Comparison of ENCODE assay signal across 24 cellular contexts in the genomic region with DNA sequence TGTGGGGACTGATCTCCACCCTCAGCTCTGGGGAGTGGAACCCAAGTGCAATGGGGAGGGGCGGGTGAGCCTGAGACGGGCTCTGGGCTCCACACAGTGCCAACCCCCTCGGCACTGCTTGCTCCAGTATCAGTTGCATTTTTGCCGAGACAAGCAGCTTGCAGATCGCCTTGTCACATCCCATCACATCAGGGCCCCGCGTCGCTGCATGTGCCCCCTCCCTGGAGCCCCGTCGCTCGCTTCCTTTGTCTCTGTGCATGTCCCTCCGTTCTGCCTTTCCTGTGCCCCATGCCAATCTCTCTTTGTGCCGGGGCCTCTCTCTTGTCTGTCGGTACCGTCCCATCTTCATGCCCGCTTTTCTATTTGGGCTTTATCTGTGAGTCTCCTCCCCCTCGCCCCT.
DNase-seq lines count a peak whose midpoint lies in the region; ATAC-seq and TF ChIP-seq lines count a peak whose summit lies in the region.
"Had no signal": no experiment of that assay in that cellular context is flagged by ENCODE, and none has a peak within 500 bp of the region (broad histone marks: within the 10 kb centered on the region; RNA-seq: fewer than 3 reads in every experiment).

No MANE protein-coding gene starts in this region.

- DNase-seq in natural killer cell, result no peak
- DNase-seq in natural killer cell treated with Interleukin-12 subunit alpha and Interleukin-12 subunit beta and Interleukin-15 and Interleukin-18, amount 100 ng/mL, for 72 hours (ENCODE audit: low spot score), result no peak
- DNase-seq in activated naive CD8-positive, alpha-beta T cell treated with anti-CD3 and anti-CD28 coated beads, Interleukin-2, amount 10 ng/mL, durations not matched to agents 7 days and 5 days, result no peak
- DNase-seq in nephron progenitor cell, result no peak
- no peak for DNase-seq in left cardiac atrium
- no peak for DNase-seq in DMS53 (lab: John Stamatoyannopoulos, UW)
- DNase-seq in putamen (ENCODE audit: low spot score), result no peak
- DNase-seq: activated CD4-positive, CD25-positive, alpha-beta regulatory T cell; Caco-2; cerebellar nuclear complex; DMS79; GDM1; H7; IMR-90; mesenchymal stem cell; NCI-H187 treated with DMSO at 0.1 percent for 48 hours; NCI-H774; ovary; SJCRH30; stimulated activated CD4-positive, alpha-beta T cell treated with anti-CD3 and anti-CD28 coated beads, Interleukin-2, amount 100 ng/mL, for 48 hours had no signal

- H3K36me3 Mint-ChIP-seq in natural killer cell, result no peaks in the 10 kb centered on the region
- no peaks in the 10 kb centered on the region for H3K36me3 Mint-ChIP-seq in natural killer cell treated with Interleukin-12 subunit alpha and Interleukin-12 subunit beta and Interleukin-15 and Interleukin-18, amount 100 ng/mL, for 72 hours
- H3K36me3 Mint-ChIP-seq in activated naive CD8-positive, alpha-beta T cell treated with anti-CD3 and anti-CD28 coated beads, Interleukin-2, amount 10 ng/mL, durations not matched to agents 7 days and 5 days, result no peaks in the 10 kb centered on the region
- no peaks in the 10 kb centered on the region for H3K36me3 Mint-ChIP-seq in nephron progenitor cell (ENCODE audit: low read depth)

- intact Hi-C loops in natural killer cell (cut with micrococcal nuclease), result no loop called here
- intact Hi-C loops in left cardiac atrium (cut with DNase I), result no loop called here

- H3K27me3 Mint-ChIP-seq in natural killer cell (ENCODE audit: low read depth in 2 of 2) (peaks cover 0 to 15% of the 10 kb centered on the region in 2 donors), nephron progenitor cell (ENCODE audit: low read depth, poor library complexity) (peaks cover 37% of the 10 kb centered on the region)
- H3K27me3 Mint-ChIP-seq in natural killer cell treated with Interleukin-12 subunit alpha and Interleukin-12 subunit beta and Interleukin-15 and Interleukin-18, amount 100 ng/mL, for 72 hours, result peaks cover 0 to 6% of the 10 kb centered on the region in 2 donors
- peaks cover 4% of the 10 kb centered on the region for H3K27me3 Mint-ChIP-seq in activated naive CD8-positive, alpha-beta T cell treated with anti-CD3 and anti-CD28 coated beads, Interleukin-2, amount 10 ng/mL, durations not matched to agents 7 days and 5 days

- H3K9me3 Mint-ChIP-seq in natural killer cell (no peaks in the 10 kb centered on the region), nephron progenitor cell (no peaks in the 10 kb centered on the region)
- H3K9me3 Mint-ChIP-seq in natural killer cell treated with Interleukin-12 subunit alpha and Interleukin-12 subunit beta and Interleukin-15 and Interleukin-18, amount 100 ng/mL, for 72 hours, result no peaks in the 10 kb centered on the region
- H3K9me3 Mint-ChIP-seq in activated naive CD8-positive, alpha-beta T cell treated with anti-CD3 and anti-CD28 coated beads, Interleukin-2, amount 10 ng/mL, durations not matched to agents 7 days and 5 days, result no peaks in the 10 kb centered on the region
- H3K9me3 Mint-ChIP-seq: activated T-helper 2 cell treated with anti-CD3 and anti-CD28 coated beads, Interferon-gamma antibody, Interleukin-2, Interleukin-4, amounts not matched to agents 10 μg/mL and 5 μg/mL and 100 μg/mL, durations not matched to agents 14 hours and 24 hours and 36 hours had no signal

- H3K27ac Mint-ChIP-seq in natural killer cell (no peak overlapping the region), nephron progenitor cell (peak overlapping the region; percentile 73)
- no peak overlapping the region for H3K27ac Mint-ChIP-seq in natural killer cell treated with Interleukin-12 subunit alpha and Interleukin-12 subunit beta and Interleukin-15 and Interleukin-18, amount 100 ng/mL, for 72 hours
- no peak overlapping the region for H3K27ac Mint-ChIP-seq in activated naive CD8-positive, alpha-beta T cell treated with anti-CD3 and anti-CD28 coated beads, Interleukin-2, amount 10 ng/mL, durations not matched to agents 7 days and 5 days
- H3K27ac Mint-ChIP-seq: activated T-helper 2 cell treated with anti-CD3 and anti-CD28 coated beads, Interferon-gamma antibody, Interleukin-2, Interleukin-4, amounts not matched to agents 10 μg/mL and 5 μg/mL and 100 μg/mL, durations not matched to agents 14 hours and 24 hours and 36 hours; B cell had no signal

- ATAC-seq in natural killer cell (peak in 1 of 3 donors; percentile 12), left cardiac atrium (no peak), HG02840 (IDR thresholded peaks at IDR 0.05; ENCODE audit: low FRiP score, unreplicated experiment) (no peak)
- no peak for ATAC-seq in natural killer cell treated with Interleukin-12 subunit alpha and Interleukin-12 subunit beta and Interleukin-15 and Interleukin-18, amount 100 ng/mL, for 72 hours
- ATAC-seq in activated naive CD8-positive, alpha-beta T cell treated with anti-CD3 and anti-CD28 coated beads, Interleukin-2, amount 10 ng/mL, durations not matched to agents 7 days and 5 days (ENCODE audit: low read depth), result no peak
- ATAC-seq: left lung had no signal

- no peak for TF ChIP-seq CTCF in natural killer cell (IDR thresholded peaks at IDR 0.05)
- no peak for TF ChIP-seq CTCF in nephron progenitor cell (IDR thresholded peaks at IDR 0.05)

- H3K4me1 Mint-ChIP-seq in natural killer cell (peaks cover 7 to 8% of the 10 kb centered on the region in 2 donors), nephron progenitor cell (peaks cover 74% of the 10 kb centered on the region)
- H3K4me1 Mint-ChIP-seq in natural killer cell treated with Interleukin-12 subunit alpha and Interleukin-12 subunit beta and Interleukin-15 and Interleukin-18, amount 100 ng/mL, for 72 hours (ENCODE audit: low read depth in 2 of 2), result peaks cover 0 to 3% of the 10 kb centered on the region in 2 donors
- H3K4me1 Mint-ChIP-seq in activated naive CD8-positive, alpha-beta T cell treated with anti-CD3 and anti-CD28 coated beads, Interleukin-2, amount 10 ng/mL, durations not matched to agents 7 days and 5 days, result peaks cover 2% of the 10 kb centered on the region
- H3K4me1 Mint-ChIP-seq: B cell had no signal

- POLR2A ChIA-PET in activated naive CD8-positive, alpha-beta T cell treated with anti-CD3 and anti-CD28 coated beads, Interleukin-2, amount 10 ng/mL, durations not matched to agents 7 days and 5 days (lab: Charles Lee), result no interaction called here

- H3K4me3 Mint-ChIP-seq in natural killer cell, result peak overlapping the region; percentile 80
- H3K4me3 Mint-ChIP-seq in natural killer cell treated with Interleukin-12 subunit alpha and Interleukin-12 subunit beta and Interleukin-15 and Interleukin-18, amount 100 ng/mL, for 72 hours, result no peak overlapping the region
- peak overlapping the region; percentile 40 for H3K4me3 Mint-ChIP-seq in activated naive CD8-positive, alpha-beta T cell treated with anti-CD3 and anti-CD28 coated beads, Interleukin-2, amount 10 ng/mL, durations not matched to agents 7 days and 5 days
- H3K4me3 Mint-ChIP-seq in nephron progenitor cell, result no peak overlapping the region
- H3K4me3 Mint-ChIP-seq: B cell had no signal

Comparison
In these comparisons a context has a peak if more than half of its experiments do, and no peak if none do; other contexts are left out.
1. H3K4me3 Mint-ChIP-seq: peak in natural killer cell (single experiment) and activated naive CD8-positive, alpha-beta T cell treated with anti-CD3 and anti-CD28 coated beads, Interleukin-2, amount 10 ng/mL, durations not matched to agents 7 days and 5 days (single experiment); none in natural killer cell treated with Interleukin-12 subunit alpha and Interleukin-12 subunit beta and Interleukin-15 and Interleukin-18, amount 100 ng/mL, for 72 hours (single experiment) and nephron progenitor cell (single experiment).